In genomic region chr19:10593148-10593547, GRCh38 we compare ENCODE assay signal across 18 cellular contexts. TPM values are rescaled to one million over a fixed set of nuclear protein-coding genes. Genes with fewer than 3 reads are reported as not detected.
"Had no signal": no experiment of that assay in that cellular context is flagged by ENCODE, and none has a peak within 500 bp of the region (broad histone marks: within the 10 kb centered on the region; RNA-seq: fewer than 3 reads in every experiment).

No MANE protein-coding gene starts in this region.

- H3K27me3 ChIP-seq: pancreas had no signal

- H3K27ac ChIP-seq: epithelial cell of prostate, neural progenitor cell, SJSA1, thoracic aorta had no signal

- H3K9me3 ChIP-seq: pancreas, SJSA1, thoracic aorta had no signal

- H3K9me3 Mint-ChIP-seq: activated CD4-positive, alpha-beta T cell treated with anti-CD3 and anti-CD28 coated beads, Interleukin-2, amount 10 ng/mL, durations not matched to agents 7 days and 5 days; activated naive CD8-positive, alpha-beta T cell treated with anti-CD3 and anti-CD28 coated beads for 36 hours; activated T-helper 1 cell treated with anti-CD3 and anti-CD28 coated beads, Interleukin-12 subunit alpha, Interleukin-12 subunit beta, Interleukin-2, Interleukin-4 antibody, amounts not matched to agents 30 ng/mL and 10 ng/mL and 1 ng/mL, durations not matched to agents 14 hours and 24 hours and 36 hours; brain; naive B cell; neural progenitor cell had no signal

- H3K36me3 Mint-ChIP-seq: activated naive CD8-positive, alpha-beta T cell treated with anti-CD3 and anti-CD28 coated beads for 36 hours; brain; naive B cell; neural progenitor cell had no signal

- H2AFZ ChIP-seq: neural progenitor cell had no signal

- DNase-seq: activated CD4-positive, alpha-beta T cell treated with anti-CD3 and anti-CD28 coated beads, Interleukin-2, amount 10 ng/mL, durations not matched to agents 7 days and 5 days; activated CD4-positive, CD25-positive, alpha-beta regulatory T cell; activated naive CD8-positive, alpha-beta T cell treated with anti-CD3 and anti-CD28 coated beads for 36 hours; left colon; mammary epithelial cell; naive B cell; pancreas; stimulated activated CD4-positive, alpha-beta T cell treated with anti-CD3 and anti-CD28 coated beads, Interleukin-2, amount 100 ng/mL, for 48 hours; stimulated activated naive CD4-positive, alpha-beta T cell; SW 1271 had no signal

- H3K27ac Mint-ChIP-seq: activated CD4-positive, alpha-beta T cell treated with anti-CD3 and anti-CD28 coated beads, Interleukin-2, amount 10 ng/mL, durations not matched to agents 7 days and 5 days; activated naive CD8-positive, alpha-beta T cell treated with anti-CD3 and anti-CD28 coated beads for 36 hours; activated T-helper 1 cell treated with anti-CD3 and anti-CD28 coated beads, Interleukin-12 subunit alpha, Interleukin-12 subunit beta, Interleukin-2, Interleukin-4 antibody, amounts not matched to agents 30 ng/mL and 10 ng/mL and 1 ng/mL, durations not matched to agents 14 hours and 24 hours and 36 hours; neural progenitor cell had no signal

- H3K27me3 Mint-ChIP-seq: activated CD4-positive, alpha-beta T cell treated with anti-CD3 and anti-CD28 coated beads, Interleukin-2, amount 10 ng/mL, durations not matched to agents 7 days and 5 days; activated naive CD8-positive, alpha-beta T cell treated with anti-CD3 and anti-CD28 coated beads for 36 hours had no signal

- H3K4me1 ChIP-seq: neural progenitor cell, pancreas, SJSA1 had no signal

- H3K4me3 ChIP-seq: neural progenitor cell, pancreas, SJSA1, thoracic aorta had no signal

- H3K4me2 ChIP-seq: neural progenitor cell had no signal

- H3K9ac ChIP-seq: neural progenitor cell had no signal

- H3K36me3 ChIP-seq: neural progenitor cell, pancreas, SJSA1, thoracic aorta had no signal

- H3K4me3 Mint-ChIP-seq: activated CD4-positive, alpha-beta T cell treated with anti-CD3 and anti-CD28 coated beads, Interleukin-2, amount 10 ng/mL, durations not matched to agents 7 days and 5 days; activated naive CD8-positive, alpha-beta T cell treated with anti-CD3 and anti-CD28 coated beads for 36 hours; activated T-helper 1 cell treated with anti-CD3 and anti-CD28 coated beads, Interleukin-12 subunit alpha, Interleukin-12 subunit beta, Interleukin-2, Interleukin-4 antibody, amounts not matched to agents 30 ng/mL and 10 ng/mL and 1 ng/mL, durations not matched to agents 14 hours and 24 hours and 36 hours; brain; neural progenitor cell had no signal

RNA-seq across cellular contexts. Expression of gene AP1M2, which starts 6.0 kb away (rescaled TPM):
- total RNA-seq: activated CD4-positive, alpha-beta T cell treated with anti-CD3 and anti-CD28 coated beads, Interleukin-2, amount 10 ng/mL, durations not matched to agents 7 days and 5 days; activated CD8-positive, alpha-beta memory T cell treated with anti-CD3 and anti-CD28 coated beads for 36 hours; activated naive CD8-positive, alpha-beta T cell treated with anti-CD3 and anti-CD28 coated beads for 36 hours; activated T-helper 1 cell treated with anti-CD3 and anti-CD28 coated beads, Interleukin-12 subunit alpha, Interleukin-12 subunit beta, Interleukin-2, Interleukin-4 antibody, amounts not matched to agents 30 ng/mL and 10 ng/mL and 1 ng/mL, durations not matched to agents 14 hours and 24 hours and 36 hours; T-helper 2 cell treated with Interferon-gamma antibody and Interleukin-4, amounts not matched to agents 100 ng/mL and 5 ng/mL, for 36 hours had no signal
